1 cellular context compared by ENCODE assay signal in the genomic region with DNA sequence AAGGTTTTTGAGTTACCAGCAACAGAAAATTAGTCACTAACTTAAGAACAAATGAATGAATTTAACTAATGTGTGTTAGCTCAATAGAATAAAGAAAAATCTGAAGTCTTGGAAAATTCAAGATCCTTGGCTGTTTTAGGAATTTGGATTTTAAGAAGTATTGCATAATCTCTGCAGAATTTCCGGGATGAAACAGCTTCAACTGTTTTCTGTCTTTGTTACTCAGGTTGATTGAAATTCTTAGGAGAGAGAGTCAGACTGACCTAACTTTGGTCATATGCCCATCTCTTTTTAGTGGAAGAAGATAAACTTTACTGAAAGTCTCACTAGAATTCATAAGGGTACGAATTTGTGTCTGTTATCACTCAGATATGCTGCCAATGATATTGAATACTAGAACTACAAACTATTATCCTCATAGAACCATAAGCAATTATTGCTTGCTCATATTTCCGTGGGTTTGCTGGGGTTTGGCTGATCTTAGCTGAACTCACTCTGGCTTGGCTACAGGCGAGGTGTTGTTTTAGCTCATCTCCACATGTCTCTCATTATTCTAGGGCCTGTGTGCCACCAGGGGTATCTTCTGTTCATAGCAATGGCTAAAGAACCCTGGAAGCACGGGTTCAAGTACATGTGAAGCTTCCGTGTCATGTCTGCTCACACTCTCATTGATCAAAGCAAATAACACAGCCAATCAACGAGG.
A peak's percentile ranks its signal among the peaks of the same experiment; 100 is the strongest.
TF ChIP-seq lines count a peak whose summit lies in the region.

No MANE protein-coding gene starts in this region.

TF ChIP-seq in HepG2, 621 proteins besides CTCF, POLR2A, EP300 and RAD21:
- TF ChIP-seq ZNF816 (CRISPR knock-in tag; IDR thresholded peaks at IDR 0.05; ENCODE audit: borderline replicate concordance) (no peak), RAD51 (IDR thresholded peaks at IDR 0.05; ENCODE audit: borderline replicate concordance) (no peak), ZNF792 (CRISPR knock-in tag; IDR thresholded peaks at IDR 0.05) (no peak), MTA1 (CRISPR knock-in tag; IDR thresholded peaks at IDR 0.05; ENCODE audit: borderline replicate concordance) (no peak), RBFOX2 (IDR thresholded peaks at IDR 0.05; ENCODE audit: low read depth, low read length) (no peak), CEBPB (IDR thresholded peaks at IDR 0.05; ENCODE audit: borderline replicate concordance, low read depth, low read length) (peak; percentile 70)
TF ChIP-seq in HepG2: peak in this region for 1.
